Comparison of ENCODE assay signal across 25 cellular contexts in genomic region chr7:156975620-156976019, GRCh38. TPM values are rescaled to one million over a fixed set of nuclear protein-coding genes. Genes with fewer than 3 reads are reported as not detected.
"Had no signal": no experiment of that assay in that cellular context is flagged by ENCODE, and none has a peak within 500 bp of the region (broad histone marks: within the 10 kb centered on the region; RNA-seq: fewer than 3 reads in every experiment).

No MANE protein-coding gene starts in this region.

- H3K4me3 ChIP-seq: heart left ventricle, neural progenitor cell, ovary, stomach, thoracic aorta, transverse colon had no signal

- DNase-seq: effector CD4-positive, alpha-beta T cell; heart left ventricle; hippocampal formation; kidney glomerular epithelial cell; mammary epithelial cell; nucleus accumbens; ovary; right cardiac atrium; small intestine; stimulated activated CD4-positive, alpha-beta T cell treated with anti-CD3 and anti-CD28 coated beads, Interleukin-12 subunit alpha, Interleukin-12 subunit beta, amount 100 ng/mL, for 4 hours; stimulated activated naive CD4-positive, alpha-beta T cell; stomach; substantia nigra; transverse colon had no signal

- H3K36me3 ChIP-seq: neural progenitor cell, ovary, thoracic aorta, transverse colon had no signal

- H3K27me3 ChIP-seq: heart left ventricle, neural progenitor cell, ovary, stomach, transverse colon had no signal

- H3K27ac ChIP-seq: heart left ventricle, neural progenitor cell, ovary, stomach, thoracic aorta, transverse colon had no signal

- H3K4me1 ChIP-seq: heart left ventricle, neural progenitor cell, stomach, transverse colon had no signal

- H3K9me3 ChIP-seq: ovary, transverse colon had no signal

- FAIRE-seq: colon, frontal cortex, islet of Langerhans, small intestine had no signal

- H3K4me2 ChIP-seq: neural progenitor cell had no signal

- H3K9ac ChIP-seq: neural progenitor cell had no signal

- H2AFZ ChIP-seq: neural progenitor cell had no signal

RNA-seq across cellular contexts. Expression of gene MNX1, which starts 34.8 kb away (rescaled TPM):
- total RNA-seq: fibroblast of lung; frontal cortex; glomerular endothelial cell; heart left ventricle; left lobe of liver; natural killer cell treated with Interleukin-12 subunit alpha and Interleukin-12 subunit beta and Interleukin-15 and Interleukin-18, amount 100 ng/mL, for 72 hours; ovary; posterior vena cava; right cardiac atrium; thoracic aorta; ureter had no signal
- polyA plus RNA-seq: fibroblast of lung, heart left ventricle, ovary, right cardiac atrium had no signal
